Comparison of ENCODE assay signal across 9 cellular contexts in genomic region chr3:177538743-177539730, GRCh38.
DNase-seq lines count a peak whose midpoint lies in the region; ATAC-seq, FAIRE-seq and TF ChIP-seq lines count a peak whose summit lies in the region.
"Had no signal": no experiment of that assay in that cellular context is flagged by ENCODE, and none has a peak within 500 bp of the region (broad histone marks: within the 10 kb centered on the region; RNA-seq: fewer than 3 reads in every experiment).

No MANE protein-coding gene starts in this region.

- FAIRE-seq in GM19239 (lab: Jason Lieb, UNC), result peak; percentile 91

- H3K4me1 Mint-ChIP-seq in CD14-positive monocyte, result peaks cover 19% of the 10 kb centered on the region
- peaks cover 30% of the 10 kb centered on the region for H3K4me1 Mint-ChIP-seq in activated naive CD8-positive, alpha-beta T cell treated with anti-CD3 and anti-CD28 coated beads for 36 hours

- H3K27ac Mint-ChIP-seq in CD14-positive monocyte, result peak overlapping the region in 1 of 7 donors; percentile 28
- H3K27ac Mint-ChIP-seq in activated naive CD8-positive, alpha-beta T cell treated with anti-CD3 and anti-CD28 coated beads for 36 hours, result peak overlapping the region; percentile 80

- peaks cover 0 to 2% (median 0%) of the 10 kb centered on the region in 3 donors for H3K27me3 Mint-ChIP-seq in CD14-positive monocyte (ENCODE audit: low read depth in 3 of 3)
- no peaks in the 10 kb centered on the region for H3K27me3 Mint-ChIP-seq in activated naive CD8-positive, alpha-beta T cell treated with anti-CD3 and anti-CD28 coated beads for 36 hours

- peak overlapping the region; percentile 11 to 61 for H3K4me3 Mint-ChIP-seq in CD14-positive monocyte
- H3K4me3 Mint-ChIP-seq in activated naive CD8-positive, alpha-beta T cell treated with anti-CD3 and anti-CD28 coated beads for 36 hours, result peak overlapping the region; percentile 5

- no peak for TF ChIP-seq CTCF in CD14-positive monocyte (IDR thresholded peaks at IDR 0.05)

- peak overlapping the region; percentile 83 for H3K27ac ChIP-seq in thymus (ENCODE audit: low read depth)

- H3K36me3 Mint-ChIP-seq in CD14-positive monocyte, result no peaks in the 10 kb centered on the region
- H3K36me3 Mint-ChIP-seq in activated naive CD8-positive, alpha-beta T cell treated with anti-CD3 and anti-CD28 coated beads for 36 hours, result peaks cover 1% of the 10 kb centered on the region

- no peaks in the 10 kb centered on the region for H3K27me3 ChIP-seq in thymus (ENCODE audit: control insufficient read depth, insufficient read depth)

- H3K9me3 Mint-ChIP-seq in CD14-positive monocyte, result no peaks in the 10 kb centered on the region
- no peaks in the 10 kb centered on the region for H3K9me3 Mint-ChIP-seq in activated naive CD8-positive, alpha-beta T cell treated with anti-CD3 and anti-CD28 coated beads for 36 hours
- H3K9me3 Mint-ChIP-seq: activated naive CD4-positive, alpha-beta T cell treated with anti-CD3 and anti-CD28 coated beads, Interleukin-2, amount 50 U/mL, for 72 hours had no signal

- ATAC-seq in HG03196 (IDR thresholded peaks at IDR 0.05; ENCODE audit: unreplicated experiment), result peak; percentile 94

- H3K4me3 ChIP-seq in thymus (ENCODE audit: low read length), result no peak overlapping the region

- no peaks in the 10 kb centered on the region for H3K36me3 ChIP-seq in thymus (ENCODE audit: control insufficient read depth, insufficient read depth)

- 25% methylated on average over 9 of the region's 9 CpGs for WGBS in thymus

- DNase-seq in CD14-positive monocyte (ENCODE audit: low spot score) (no peak), GM19239 (ENCODE audit: insufficient read length, low spot score) (peak; percentile 17), AG08396 (ENCODE audit: low spot score) (no peak), retina (no peak), COR-L47 (lab: John Stamatoyannopoulos, UW) (no peak)
- DNase-seq in activated naive CD8-positive, alpha-beta T cell treated with anti-CD3 and anti-CD28 coated beads for 36 hours, result no peak

- intact Hi-C loops in CD14-positive monocyte (cut with micrococcal nuclease), result no loop called here

- peaks cover 17% of the 10 kb centered on the region for H3K4me1 ChIP-seq in thymus (ENCODE audit: control insufficient read depth, insufficient read depth, low read length)

- H3K9me3 ChIP-seq in thymus (ENCODE audit: control insufficient read depth), result no peaks in the 10 kb centered on the region
